Comparison of ENCODE assay signal across 1 cellular context in genomic region chr22:40533712-40534378, GRCh38.
A peak's percentile ranks its signal among the peaks of the same experiment; 100 is the strongest.
TF ChIP-seq lines count a peak whose summit lies in the region.

No MANE protein-coding gene starts in this region.

TF ChIP-seq in HEK293, 187 proteins besides CTCF, POLR2A, EP300 and RAD21 (continued from another document):
- TF ChIP-seq ZFP41 (tag by site-specific recombination; IDR thresholded peaks at IDR 0.05; ENCODE audit: borderline replicate concordance) (no peak), ZEB2 (tag by site-specific recombination; IDR thresholded peaks at IDR 0.05) (peak; percentile 59; the same call in 1 of the 2 replicates), ZSCAN16 (tag by site-specific recombination; IDR thresholded peaks at IDR 0.05) (no peak), SCRT2 (tag by site-specific recombination; IDR thresholded peaks at IDR 0.05) (no peak), INSM2 (tag by site-specific recombination; IDR thresholded peaks at IDR 0.05) (0 out of 2 replicates have a peak, but pooled peaks have one; percentile 64), ZFHX2 (tag by site-specific recombination; conservative IDR thresholded peaks at IDR 0.05) (no peak), FEZF1 (tag by site-specific recombination; IDR thresholded peaks at IDR 0.05) (peak; percentile 60), PRDM1 (tag by site-specific recombination; IDR thresholded peaks at IDR 0.05) (no peak), TSHZ1 (tag by site-specific recombination; IDR thresholded peaks at IDR 0.05; ENCODE audit: borderline replicate concordance) (0 out of 2 replicates have a peak, but pooled peaks have one; percentile 26), ZNF624 (tag by site-specific recombination; IDR thresholded peaks at IDR 0.05) (no peak), HIC1 (tag by site-specific recombination; IDR thresholded peaks at IDR 0.05) (peak; percentile 63; the same call in 1 of the 2 replicates), ZNF426 (tag by site-specific recombination; IDR thresholded peaks at IDR 0.05) (no peak), OSR2 (tag by site-specific recombination; IDR thresholded peaks at IDR 0.05) (peak; percentile 70), ZSCAN30 (tag by site-specific recombination; IDR thresholded peaks at IDR 0.05) (peak; percentile 15; the same call in 1 of the 2 replicates), ZNF184 (tag by site-specific recombination; IDR thresholded peaks at IDR 0.05) (0 out of 2 replicates have a peak, but pooled peaks have one; percentile 17), ZNF394 (tag by site-specific recombination; IDR thresholded peaks at IDR 0.05; ENCODE audit: borderline replicate concordance) (no peak), ZNF335 (tag by site-specific recombination; conservative IDR thresholded peaks at IDR 0.05) (no peak), ZNF580 (tag by site-specific recombination; IDR thresholded peaks at IDR 0.05) (no peak), ZNF843 (tag by site-specific recombination; IDR thresholded peaks at IDR 0.05) (peak; percentile 58), MZF1 (tag by site-specific recombination; IDR thresholded peaks at IDR 0.05; ENCODE audit: borderline replicate concordance) (no peak), KLF8 (tag by site-specific recombination; IDR thresholded peaks at IDR 0.05) (0 out of 2 replicates have a peak, but pooled peaks have one; percentile 24), PRDM6 (tag by site-specific recombination; IDR thresholded peaks at IDR 0.05) (peak; percentile 98), TRIM28 (IDR thresholded peaks at IDR 0.05; ENCODE audit: borderline replicate concordance, low read length) (no peak), ZNF274 (IDR thresholded peaks at IDR 0.05; ENCODE audit: low read length) (no peak), ZNF274 (tag by site-specific recombination; IDR thresholded peaks at IDR 0.05; ENCODE audit: borderline replicate concordance) (no peak), ZBTB26 (tag by site-specific recombination; optimal IDR thresholded peaks at IDR 0.05) (no peak), ZNF791 (tag by site-specific recombination; IDR thresholded peaks at IDR 0.05) (no peak), BCL11A (tag by site-specific recombination; IDR thresholded peaks at IDR 0.05; ENCODE audit: low read depth) (peak; percentile 63; the same call in 1 of the 2 replicates), ZNF664 (tag by site-specific recombination; IDR thresholded peaks at IDR 0.05) (no peak), ZNF132 (tag by site-specific recombination; IDR thresholded peaks at IDR 0.05; ENCODE audit: borderline replicate concordance) (no peak), SP7 (tag by site-specific recombination; IDR thresholded peaks at IDR 0.05) (0 out of 2 replicates have a peak, but pooled peaks have one; percentile 21), ZNF518A (tag by site-specific recombination; conservative IDR thresholded peaks at IDR 0.05; ENCODE audit: low read depth) (no peak), ZNF112 (tag by site-specific recombination; IDR thresholded peaks at IDR 0.05) (no peak), ZXDB (tag by site-specific recombination; IDR thresholded peaks at IDR 0.05) (peak; percentile 54; the same call in 1 of the 2 replicates)
